1 cellular context compared by ENCODE assay signal in genomic region chr12:57549909-57550627, GRCh38.
TF ChIP-seq lines count a peak whose summit lies in the region.

Gene KIF5A, plus strand, starts transcription at chr12:57550044. Its CDS starts 228 bp downstream, at chr12:57550272.

TF ChIP-seq in K562, 482 proteins besides CTCF, POLR2A, EP300 and RAD21 (continued from another document and continues in another):
- TF ChIP-seq HMGXB4 (CRISPR knock-in tag; IDR thresholded peaks at IDR 0.05) (no peak), TCF7 (IDR thresholded peaks at IDR 0.05; ENCODE audit: borderline replicate concordance) (no peak), ZNF253 (CRISPR knock-in tag; conservative IDR thresholded peaks at IDR 0.05) (no peak), DMBX1 (CRISPR knock-in tag; IDR thresholded peaks at IDR 0.05; ENCODE audit: borderline replicate concordance) (no peak), ZNF175 (CRISPR knock-in tag; IDR thresholded peaks at IDR 0.05; ENCODE audit: low read depth) (no peak), MGA (IDR thresholded peaks at IDR 0.05) (no peak), SRSF3 (IDR thresholded peaks at IDR 0.05; ENCODE audit: insufficient read depth, low read length) (no peak), CEBPZ (IDR thresholded peaks at IDR 0.05; ENCODE audit: borderline replicate concordance, low read depth, low read length) (no peak), ZNF444 (CRISPR knock-in tag; IDR thresholded peaks at IDR 0.05) (no peak), CREBBP (IDR thresholded peaks at IDR 0.05; ENCODE audit: low read depth, low read length) (no peak), ZKSCAN3 (CRISPR knock-in tag; IDR thresholded peaks at IDR 0.05) (no peak), ZBTB34 (CRISPR knock-in tag; IDR thresholded peaks at IDR 0.05) (no peak), BACH1 (tag; IDR thresholded peaks at IDR 0.05) (no peak), DIDO1 (tag; IDR thresholded peaks at IDR 0.05; ENCODE audit: low read depth) (no peak), ZBTB7A (IDR thresholded peaks at IDR 0.05; ENCODE audit: borderline replicate concordance, control insufficient read depth, low read depth, low read length) (peak; percentile 87; the same call in 1 of the 2 replicates), HDAC1 (IDR thresholded peaks at IDR 0.05) (0 out of 4 replicates have a peak, but pooled peaks of 1 of the 2 experiments have one; percentile 10), GATA2 (CRISPR knock-in tag; IDR thresholded peaks at IDR 0.05) (no peak), UBTF (IDR thresholded peaks at IDR 0.05; ENCODE audit: borderline replicate concordance in 1 of 2, low read depth in 2 of 2, low read length in 2 of 2) (0 out of 4 replicates have a peak, but pooled peaks of 1 of the 2 experiments have one; percentile 57), STAT6 (CRISPR knock-in tag; IDR thresholded peaks at IDR 0.05) (no peak), FUS (optimal IDR thresholded peaks at IDR 0.05; ENCODE audit: low read depth, low read length) (no peak), PHF8 (IDR thresholded peaks at IDR 0.05; ENCODE audit: borderline replicate concordance, low read length) (peak; percentile 44; the same call in 1 of the 2 replicates), ETV5 (CRISPR knock-in tag; IDR thresholded peaks at IDR 0.05; ENCODE audit: low read depth) (no peak), HOXB6 (CRISPR knock-in tag; IDR thresholded peaks at IDR 0.05; ENCODE audit: borderline replicate concordance) (no peak), RFX7 (CRISPR knock-in tag; IDR thresholded peaks at IDR 0.05) (no peak), CAMTA2 (CRISPR knock-in tag; conservative IDR thresholded peaks at IDR 0.05) (no peak), MTA3 (IDR thresholded peaks at IDR 0.05; ENCODE audit: borderline replicate concordance) (peak; percentile 49; the same call in 1 of the 2 replicates), ZFX (CRISPR knock-in tag; IDR thresholded peaks at IDR 0.05) (peak; percentile 26; the same call in 1 of the 2 replicates), MTA1 (IDR thresholded peaks at IDR 0.05; ENCODE audit: borderline replicate concordance) (no peak), FOXJ2 (tag; IDR thresholded peaks at IDR 0.05) (no peak), FOXK2 (conservative IDR thresholded peaks at IDR 0.05 in 1 of 2, IDR thresholded peaks at IDR 0.05 in 1 of 2; ENCODE audit: low read depth in 2 of 2) (no peak), TFAP4 (CRISPR knock-in tag; IDR thresholded peaks at IDR 0.05; ENCODE audit: borderline replicate concordance) (no peak; the same call in 1 of the 2 replicates), IRF2 (CRISPR knock-in tag; IDR thresholded peaks at IDR 0.05) (no peak), ZNF12 (CRISPR knock-in tag; IDR thresholded peaks at IDR 0.05) (no peak), ARNT (IDR thresholded peaks at IDR 0.05) (no peak), POLR2B (IDR thresholded peaks at IDR 0.05; ENCODE audit: low read depth, partially characterized antibody) (peak; percentile 42), ZNF586 (CRISPR knock-in tag; conservative IDR thresholded peaks at IDR 0.05) (no peak)
